In the genomic region with DNA sequence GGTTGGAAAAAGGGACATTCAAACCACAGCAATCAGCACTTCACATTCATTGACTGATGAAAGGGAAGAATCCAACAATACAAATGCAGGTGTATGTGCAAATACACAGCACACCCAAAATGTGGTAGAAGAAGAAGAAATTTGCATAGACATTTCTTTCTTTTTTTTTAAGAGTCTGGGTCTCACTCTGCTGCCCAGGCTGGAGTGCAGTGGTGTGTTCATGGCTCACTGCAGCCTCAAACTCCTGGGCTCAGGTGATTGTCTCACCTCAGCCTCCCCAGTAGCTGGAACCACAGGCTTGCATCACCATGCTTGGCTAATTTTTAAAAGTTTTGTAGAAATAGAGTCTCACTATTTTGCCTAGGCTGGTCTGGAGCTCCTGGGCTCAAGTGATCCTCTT, we compare ENCODE assay signal across 19 cellular contexts. TPM values are rescaled to one million over a fixed set of nuclear protein-coding genes. Genes with fewer than 3 reads are reported as not detected.
DNase-seq lines count a peak whose midpoint lies in the region; ATAC-seq and TF ChIP-seq lines count a peak whose summit lies in the region.
"Had no signal": no experiment of that assay in that cellular context is flagged by ENCODE, and none has a peak within 500 bp of the region (broad histone marks: within the 10 kb centered on the region; RNA-seq: fewer than 3 reads in every experiment).

No MANE protein-coding gene starts in this region.

- peaks cover 5% of the 10 kb centered on the region for H3K79me2 ChIP-seq in mammary epithelial cell (ENCODE audit: insufficient read depth, low read length)
- H3K79me2 ChIP-seq in mesendoderm (ENCODE audit: control insufficient read depth, insufficient read depth, low read length), result no peaks in the 10 kb centered on the region

- H3K27ac ChIP-seq in angular gyrus (ENCODE audit: low read depth, low read length) (peak overlapping the region; percentile 54), mammary epithelial cell (ENCODE audit: insufficient read depth, low read depth, low read length) (no peak overlapping the region), mesendoderm (ENCODE audit: low read depth, low read length) (no peak overlapping the region)
- H3K27ac ChIP-seq: SJSA1 had no signal

- H2BK120ac ChIP-seq in mesendoderm (ENCODE audit: low read depth, low read length), result no peak overlapping the region

- intact Hi-C loops in natural killer cell (cut with micrococcal nuclease), result no loop called here
- intact Hi-C loops in mammary epithelial cell (cut with micrococcal nuclease), result no loop called here

- in situ Hi-C loops in mammary epithelial cell (cut with MboI; ENCODE audit: low sequenced_read_pairs in 2 of 2), result no loop called here

- no peaks in the 10 kb centered on the region for H3K9me3 Mint-ChIP-seq in natural killer cell
- no peaks in the 10 kb centered on the region for H3K9me3 Mint-ChIP-seq in natural killer cell treated with Interleukin-12 subunit alpha and Interleukin-12 subunit beta and Interleukin-15 and Interleukin-18, amount 100 ng/mL, for 72 hours
- H3K9me3 Mint-ChIP-seq in memory B cell, result no peaks in the 10 kb centered on the region
- H3K9me3 Mint-ChIP-seq: CD4-positive, alpha-beta memory T cell; GM23338 had no signal

- H3K27ac Mint-ChIP-seq in natural killer cell (peak overlapping the region; percentile 23 to 77), memory B cell (peak overlapping the region; percentile 93)
- H3K27ac Mint-ChIP-seq in natural killer cell treated with Interleukin-12 subunit alpha and Interleukin-12 subunit beta and Interleukin-15 and Interleukin-18, amount 100 ng/mL, for 72 hours, result no peak overlapping the region
- H3K27ac Mint-ChIP-seq: GM23338 had no signal

- H3K4me2 ChIP-seq in mammary epithelial cell (ENCODE audit: insufficient read depth, low read depth, low read length), result no peak overlapping the region
- no peak overlapping the region for H3K4me2 ChIP-seq in mesendoderm (ENCODE audit: low read length)
- H3K4me2 ChIP-seq: GM23338 had no signal

- no peak overlapping the region for H4K8ac ChIP-seq in mesendoderm (ENCODE audit: low read depth, low read length)

- no peak overlapping the region for H4K5ac ChIP-seq in mesendoderm (ENCODE audit: low read length)

- no peak overlapping the region for H3K4me3 ChIP-seq in mammary epithelial cell (replicated peaks in 1 of 3; ENCODE audit: insufficient read depth in 1 of 3, low read depth in 2 of 3, low read length in 3 of 3)
- H3K4me3 ChIP-seq in mesendoderm (ENCODE audit: low read length), result no peak overlapping the region
- H3K4me3 ChIP-seq: GM23338, SJSA1 had no signal

- no peak overlapping the region for H3K23ac ChIP-seq in mesendoderm (ENCODE audit: low read length)

- H3K18ac ChIP-seq in mesendoderm (ENCODE audit: low read length), result no peak overlapping the region

- TF ChIP-seq CTCF in natural killer cell (IDR thresholded peaks at IDR 0.05) (no peak), mammary epithelial cell (conservative IDR thresholded peaks at IDR 0.05 in 1 of 2, IDR thresholded peaks at IDR 0.05 in 1 of 2; ENCODE audit: extremely low read depth in 1 of 2, insufficient read depth in 1 of 2, low read depth in 1 of 2, low read length in 2 of 2) (no peak)

- peaks cover 11% of the 10 kb centered on the region for H3K79me1 ChIP-seq in mesendoderm (ENCODE audit: low read length)

- H4K20me1 ChIP-seq in mammary epithelial cell (ENCODE audit: insufficient read depth, low read length), result no peaks in the 10 kb centered on the region

- H3K27me3 Mint-ChIP-seq in natural killer cell (ENCODE audit: low read depth in 2 of 2) (no peaks in the 10 kb centered on the region), memory B cell (no peaks in the 10 kb centered on the region)
- no peaks in the 10 kb centered on the region for H3K27me3 Mint-ChIP-seq in natural killer cell treated with Interleukin-12 subunit alpha and Interleukin-12 subunit beta and Interleukin-15 and Interleukin-18, amount 100 ng/mL, for 72 hours
- H3K27me3 Mint-ChIP-seq: CD4-positive, alpha-beta memory T cell had no signal

- H3K9me3 ChIP-seq in mammary epithelial cell (replicated peaks; ENCODE audit: insufficient read depth, low read length), result no peaks in the 10 kb centered on the region
- H3K9me3 ChIP-seq: SJSA1 had no signal

- H3K36me3 ChIP-seq in mammary epithelial cell (ENCODE audit: insufficient read depth, low read length) (peaks cover 31% of the 10 kb centered on the region), mesendoderm (ENCODE audit: control insufficient read depth, insufficient read depth, low read length) (peaks cover 24% of the 10 kb centered on the region)

- no peak overlapping the region for H2BK15ac ChIP-seq in mesendoderm (replicated peaks; ENCODE audit: low read depth)

- no peak overlapping the region for H2BK5ac ChIP-seq in mesendoderm (ENCODE audit: low read length)

- H2AFZ ChIP-seq in mammary epithelial cell (ENCODE audit: low read depth, low read length), result no peak overlapping the region
- H2AFZ ChIP-seq: GM23338 had no signal

- DNase-seq in natural killer cell (no peak), memory B cell (ENCODE audit: low spot score in 2 of 2) (no peak), mammary epithelial cell (no peak), mesendoderm (no peak)
- DNase-seq in natural killer cell treated with Interleukin-12 subunit alpha and Interleukin-12 subunit beta and Interleukin-15 and Interleukin-18, amount 100 ng/mL, for 72 hours (ENCODE audit: low spot score), result no peak
- DNase-seq: CD4-positive, alpha-beta memory T cell; DMS153; EL; HCEC 1CT; KBM-7; MV-4-11; NCI-H187 treated with DMSO at 0.1 percent for 48 hours; NCI-H345; NCI-H524 treated with DMSO at 0.1 percent for 48 hours had no signal

- H3K27me3 ChIP-seq in mammary epithelial cell (ENCODE audit: insufficient read depth, low read length) (no peaks in the 10 kb centered on the region), mesendoderm (ENCODE audit: insufficient read depth, low read length, poor library complexity) (no peaks in the 10 kb centered on the region)
- H3K27me3 ChIP-seq: SJSA1 had no signal

- CTCF ChIA-PET in mammary epithelial cell (lab: Charles Lee; ENCODE audit: low non-redundant PET), result no interaction called here

- no peak overlapping the region for H3K9ac ChIP-seq in mammary epithelial cell (ENCODE audit: insufficient read depth, low read length)
- H3K9ac ChIP-seq in mesendoderm (ENCODE audit: low read length), result no peak overlapping the region

- dilution Hi-C loops in mammary epithelial cell (cut with HindIII; ENCODE audit: low sequenced_read_pairs), result loop anchor here (5.0 kb wide), 4 partner anchors 33 to 92 kb away; no protein-coding TSS in a partner anchor

- no peaks in the 10 kb centered on the region for H3K36me3 Mint-ChIP-seq in natural killer cell
- H3K36me3 Mint-ChIP-seq in natural killer cell treated with Interleukin-12 subunit alpha and Interleukin-12 subunit beta and Interleukin-15 and Interleukin-18, amount 100 ng/mL, for 72 hours, result peaks cover 24% of the 10 kb centered on the region
- H3K36me3 Mint-ChIP-seq in memory B cell, result peaks cover 13% of the 10 kb centered on the region

- H2AK5ac ChIP-seq in mesendoderm (ENCODE audit: low read length), result no peak overlapping the region

- BruUV-seq in mammary epithelial cell (replicated peaks; lab: Mats Ljungman, UMichigan), result no TSS peak

- no peak overlapping the region for H3K4me3 Mint-ChIP-seq in natural killer cell
- no peak overlapping the region for H3K4me3 Mint-ChIP-seq in natural killer cell treated with Interleukin-12 subunit alpha and Interleukin-12 subunit beta and Interleukin-15 and Interleukin-18, amount 100 ng/mL, for 72 hours
- peak overlapping the region; percentile 14 for H3K4me3 Mint-ChIP-seq in memory B cell
- H3K4me3 Mint-ChIP-seq: GM23338 had no signal

- no peak for ATAC-seq in natural killer cell
- ATAC-seq in natural killer cell treated with Interleukin-12 subunit alpha and Interleukin-12 subunit beta and Interleukin-15 and Interleukin-18, amount 100 ng/mL, for 72 hours, result no peak
- peak; percentile 44 for ATAC-seq in memory B cell (ENCODE audit: low read depth)
- no peak for ATAC-seq in HG03196 (IDR thresholded peaks at IDR 0.05; ENCODE audit: unreplicated experiment)
- ATAC-seq in HG02870 (IDR thresholded peaks at IDR 0.05; ENCODE audit: unreplicated experiment), result no peak
- ATAC-seq: GM23338 had no signal

- H3K56ac ChIP-seq in mesendoderm (ENCODE audit: low read length), result no peak overlapping the region

- H3K4ac ChIP-seq in mesendoderm (ENCODE audit: low read depth, low read length), result no peak overlapping the region

- H3K4me1 ChIP-seq in mammary epithelial cell (ENCODE audit: insufficient read depth, low read length) (peaks cover 6% of the 10 kb centered on the region), mesendoderm (ENCODE audit: control insufficient read depth, low read depth, low read length) (no peaks in the 10 kb centered on the region)
- H3K4me1 ChIP-seq: SJSA1 had no signal

- H3K4me1 Mint-ChIP-seq in natural killer cell (peaks cover 26 to 27% of the 10 kb centered on the region in 2 donors), memory B cell (peaks cover 32% of the 10 kb centered on the region)
- peaks cover 29 to 31% of the 10 kb centered on the region in 2 donors for H3K4me1 Mint-ChIP-seq in natural killer cell treated with Interleukin-12 subunit alpha and Interleukin-12 subunit beta and Interleukin-15 and Interleukin-18, amount 100 ng/mL, for 72 hours (ENCODE audit: low read depth in 2 of 2)
- H3K4me1 Mint-ChIP-seq: GM23338 had no signal

RNA-seq across cellular contexts. Expression of a gene that starts 21.9 kb away (rescaled TPM):
- 10 to 100 TPM; 47.9 to 51.3 (median 50.3) TPM for total RNA-seq in natural killer cell
- total RNA-seq in natural killer cell treated with Interleukin-12 subunit alpha and Interleukin-12 subunit beta and Interleukin-15 and Interleukin-18, amount 100 ng/mL, for 72 hours, result 100 to 1,000 TPM in 1 of 2 donors, 10 to 100 TPM in 1; 88.8 to 128 TPM
- total RNA-seq in mammary epithelial cell, result 100 to 1,000 TPM; 112 to 125 TPM
- 66.3 TPM for polyA plus RNA-seq in mammary epithelial cell
- polyA minus RNA-seq in mammary epithelial cell, result 32.1 TPM
- polyA plus RNA-seq in mesendoderm (2013, experiment 1 of 2), result 55.2 TPM
- 55.2 TPM for polyA plus RNA-seq in mesendoderm (2013, experiment 2 of 2)

RNA-seq across cellular contexts. Expression of a gene that starts 43.2 kb away (rescaled TPM):
- total RNA-seq in natural killer cell (100 to 1,000 TPM; 219 to 244 (median 237) TPM), mammary epithelial cell (100 to 1,000 TPM in 1 of 2 donors, 10 to 100 TPM in 1; 89.2 to 153 TPM)
- 100 to 1,000 TPM; 160 to 222 TPM for total RNA-seq in natural killer cell treated with Interleukin-12 subunit alpha and Interleukin-12 subunit beta and Interleukin-15 and Interleukin-18, amount 100 ng/mL, for 72 hours
- polyA plus RNA-seq in mammary epithelial cell, result 106 TPM
- 90.9 TPM for polyA minus RNA-seq in mammary epithelial cell
- 166 TPM for polyA plus RNA-seq in mesendoderm (2013, experiment 1 of 2)
- 172 TPM for polyA plus RNA-seq in mesendoderm (2013, experiment 2 of 2)

Comparison
In these comparisons a context has a peak if more than half of its experiments do, and no peak if none do; other contexts are left out.
1. H3K27ac Mint-ChIP-seq: peak in natural killer cell (2 of 2) and memory B cell (single experiment); none in natural killer cell treated with Interleukin-12 subunit alpha and Interleukin-12 subunit beta and Interleukin-15 and Interleukin-18, amount 100 ng/mL, for 72 hours (0 of 2).